ENCODE assay signal across 8 cellular contexts in genomic region chr1:165696625-165697100, GRCh38. TPM values are rescaled to one million over a fixed set of nuclear protein-coding genes. Genes with fewer than 3 reads are reported as not detected.
DNase-seq lines count a peak whose midpoint lies in the region; ATAC-seq and TF ChIP-seq lines count a peak whose summit lies in the region.

No MANE protein-coding gene starts in this region.

- peak overlapping the region; percentile 4 for H3K27ac ChIP-seq in cingulate gyrus (ENCODE audit: low read depth, low read length)

- peaks cover 6% of the 10 kb centered on the region for H3K9me3 Mint-ChIP-seq in mesothelial cell of epicardium

- no peak for ATAC-seq in HG02763 (IDR thresholded peaks at IDR 0.05; ENCODE audit: unreplicated experiment)
- ATAC-seq in GM21825 (IDR thresholded peaks at IDR 0.05; ENCODE audit: unreplicated experiment), result no peak
- ATAC-seq in GM21786 (IDR thresholded peaks at IDR 0.05; ENCODE audit: unreplicated experiment), result no peak

- H3K4me3 Mint-ChIP-seq in mesothelial cell of epicardium, result peak overlapping the region; percentile 37

- H3K36me3 ChIP-seq in ES-I3 (ENCODE audit: insufficient read depth, low read length), result no peaks in the 10 kb centered on the region

- peaks cover 17% of the 10 kb centered on the region for H3K36me3 Mint-ChIP-seq in mesothelial cell of epicardium

- no peak for TF ChIP-seq CTCF in mesothelial cell of epicardium (IDR thresholded peaks at IDR 0.05; ENCODE audit: unreplicated experiment)

- H3K9ac ChIP-seq in ES-I3 (ENCODE audit: low read depth, low read length), result peak overlapping the region; percentile 6; the same call in 1 of the 2 replicates

- peaks cover 8% of the 10 kb centered on the region for H3K27me3 Mint-ChIP-seq in mesothelial cell of epicardium (ENCODE audit: low read depth)

- DNase-seq in NCI-H69 (lab: John Stamatoyannopoulos, UW), result peak; percentile 18
- no peak for DNase-seq in mesothelial cell of epicardium (ENCODE audit: low spot score in 2 of 2, unreplicated experiment in 2 of 2)
- DNase-seq in stimulated activated CD4-positive, alpha-beta T cell treated with anti-CD3 and anti-CD28 coated beads, Interleukin-15, amount 100 ng/mL, for 24 hours, result no peak

- H3K4me1 Mint-ChIP-seq in mesothelial cell of epicardium, result peaks cover 19% of the 10 kb centered on the region

- no peaks in the 10 kb centered on the region for H3K9me3 ChIP-seq in ES-I3 (ENCODE audit: control insufficient read depth, insufficient read depth, low read length)

- H3K4me1 ChIP-seq in ES-I3 (ENCODE audit: insufficient read depth, low read length), result peaks cover 3% of the 10 kb centered on the region; the same call in 1 of the 2 replicates

- peak overlapping the region; percentile 65 for H3K27ac Mint-ChIP-seq in mesothelial cell of epicardium

RNA-seq across cellular contexts. Expression of gene ALDH9A1, which starts 1.7 kb away (rescaled TPM):
- 35.2 to 36.0 TPM (median 35.4 TPM) in 3 replicates for total RNA-seq in mesothelial cell of epicardium
